8 cellular contexts compared by ENCODE assay signal in genomic region chr6:142845624-142846458, GRCh38.
DNase-seq lines count a peak whose midpoint lies in the region; ATAC-seq and TF ChIP-seq lines count a peak whose summit lies in the region.

No MANE protein-coding gene starts in this region.

- no peak overlapping the region for H2AFZ ChIP-seq in H9 (ENCODE audit: low read length)

- H3K18ac ChIP-seq in H9 (ENCODE audit: insufficient read length, low read depth, low read length) = no peak overlapping the region

- no peak overlapping the region for H2BK20ac ChIP-seq in H9 (ENCODE audit: low read depth, low read length, poor library complexity, severe bottlenecking)

- H3T11ph ChIP-seq in H9 (ENCODE audit: low read length) = no peak overlapping the region

- no CpG with 5 or more reads among the region's 23 CpGs for WGBS in H9 (ENCODE audit: extremely low coverage, insufficient read length, low lambda C conversion rate)

- no peaks in the 10 kb centered on the region for H3K79me2 ChIP-seq in H9 (ENCODE audit: insufficient read depth, low read length)

- no peak for TF ChIP-seq POLR2A in GM18505 (IDR thresholded peaks at IDR 0.05; ENCODE audit: borderline replicate concordance, extremely low read depth, insufficient read depth, insufficient read length)

- H2BK120ac ChIP-seq in H9 (ENCODE audit: low read depth, low read length, poor library complexity, severe bottlenecking) = no peak overlapping the region

- H3K27me3 ChIP-seq in H9 (ENCODE audit: insufficient read depth, low read length) (no peaks in the 10 kb centered on the region), Panc1 (ENCODE audit: control insufficient read depth, insufficient read depth, low read length) (no peaks in the 10 kb centered on the region), cardiac muscle cell (no peaks in the 10 kb centered on the region)

- TF ChIP-seq CTCF in H9 (conservative IDR thresholded peaks at IDR 0.05) (no peak), Panc1 (IDR thresholded peaks at IDR 0.05) (no peak), cardiac muscle cell (IDR thresholded peaks at IDR 0.05; ENCODE audit: low read depth, low read length) (no peak), osteocyte (IDR thresholded peaks at IDR 0.05) (peak; percentile 36)

- H3K27ac Mint-ChIP-seq in H9 (peak overlapping the region in 1 of 3 experiments; percentile 26; a peak in 1 of 7 replicates), osteocyte (ENCODE audit: unreplicated experiment) (peak overlapping the region; percentile 95)

- peak overlapping the region; percentile 33 for H3K4me2 ChIP-seq in H9 (ENCODE audit: insufficient read depth, insufficient read length, low read length)

- H3K14ac ChIP-seq in H9 (ENCODE audit: insufficient read depth, low read length) = peak overlapping the region; percentile 62; the same call in 1 of the 2 replicates

- H3K9me3 ChIP-seq in H9 (ENCODE audit: control insufficient read depth, low read depth, low read length) = no peaks in the 10 kb centered on the region
- no peaks in the 10 kb centered on the region for H3K9me3 ChIP-seq in Panc1 (ENCODE audit: control insufficient read depth, insufficient read depth, low read depth, low read length)
- H3K9me3 ChIP-seq in cardiac muscle cell (ENCODE audit: low read depth) = no peaks in the 10 kb centered on the region

- in situ Hi-C loops in ACHN (cut with HindIII; ENCODE audit: low pct_ligation_motif_present, low pct_unique_long_range_greater_than_20kb, low sequenced_read_pairs) = no loop called here
- in situ Hi-C loops in Panc1 (cut with HindIII; ENCODE audit: low pct_unique_long_range_greater_than_20kb, low sequenced_read_pairs) = no loop called here

- H3K4me1 ChIP-seq in H9 (ENCODE audit: insufficient read depth, low read length) (peaks cover 6% of the 10 kb centered on the region; the same call in 1 of the 2 replicates), Panc1 (ENCODE audit: control insufficient read depth, insufficient read depth, low read length) (peaks cover 53% of the 10 kb centered on the region), cardiac muscle cell (ENCODE audit: low read depth) (peaks cover 37% of the 10 kb centered on the region)

- H3K36me3 Mint-ChIP-seq in H9 (ENCODE audit: insufficient read depth in 1 of 3, low read depth in 3 of 3) (no peaks in the 10 kb centered on the region), osteocyte (ENCODE audit: unreplicated experiment) (peaks cover 3% of the 10 kb centered on the region)

- ATAC-seq in Panc1 (peak; percentile 74), GM18505 (IDR thresholded peaks at IDR 0.05; ENCODE audit: unreplicated experiment) (no peak), HG02885 (IDR thresholded peaks at IDR 0.05; ENCODE audit: poor library complexity, unreplicated experiment) (no peak)

- H2BK12ac ChIP-seq in H9 (ENCODE audit: insufficient read length, low read depth, low read length) = no peak overlapping the region

- H4K20me1 ChIP-seq in H9 (ENCODE audit: control insufficient read depth, insufficient read depth, insufficient read length) = no peaks in the 10 kb centered on the region

- H4K5ac ChIP-seq in H9 (ENCODE audit: insufficient read length, low read depth, low read length) = no peak overlapping the region

- no peak overlapping the region for H3K23ac ChIP-seq in H9 (ENCODE audit: insufficient read length, low read depth, low read length)

- no peaks in the 10 kb centered on the region for H3K9me3 Mint-ChIP-seq in H9
- no peaks in the 10 kb centered on the region for H3K9me3 Mint-ChIP-seq in osteocyte (ENCODE audit: unreplicated experiment)

- H3K4me3 Mint-ChIP-seq in H9 = peak overlapping the region in 1 of 2 experiments; percentile 12; a peak in 2 of 5 replicates
- peak overlapping the region; percentile 73 for H3K4me3 Mint-ChIP-seq in osteocyte (ENCODE audit: unreplicated experiment)

- no peak overlapping the region for H2AK5ac ChIP-seq in H9 (ENCODE audit: insufficient read length, low read length)

- intact Hi-C loops in Panc1 (cut with micrococcal nuclease; ENCODE audit: unreplicated experiment) = loop anchor here (5.0 kb wide), 1 partner anchor 96 kb away; no protein-coding TSS in a partner anchor

- no peak overlapping the region for H2BK5ac ChIP-seq in H9 (ENCODE audit: insufficient read length, low read length)

- DNase-seq in ACHN = peak; percentile 80
- DNase-seq in H9 = peak; percentile 71
- no peak for DNase-seq in Panc1 (ENCODE audit: low read depth, low spot score)
- DNase-seq in amniotic stem cell (lab: John Stamatoyannopoulos, UW) = peak; percentile 39
- DNase-seq in cardiac muscle cell (ENCODE audit: low read depth in 1 of 2, low spot score in 1 of 2) = peak; percentile 94
- peak; percentile 96 for DNase-seq in osteocyte (ENCODE audit: extremely low spot score, unreplicated experiment)

- H3K36me3 ChIP-seq in Panc1 (ENCODE audit: control insufficient read depth, insufficient read depth, low read length) = no peaks in the 10 kb centered on the region; the same call in 1 of the 2 replicates
- no peaks in the 10 kb centered on the region for H3K36me3 ChIP-seq in cardiac muscle cell

- H3K27me3 Mint-ChIP-seq in H9 (ENCODE audit: low read depth) = no peaks in the 10 kb centered on the region
- no peaks in the 10 kb centered on the region for H3K27me3 Mint-ChIP-seq in osteocyte (ENCODE audit: unreplicated experiment)

- no peak overlapping the region for H2BK15ac ChIP-seq in H9 (ENCODE audit: low read depth, low read length)

- no TSS peak for BruUV-seq in Panc1 (replicated peaks; lab: Mats Ljungman, UMichigan)

- H3K27ac ChIP-seq in H9 (ENCODE audit: insufficient read length, low read depth, low read length) = no peak overlapping the region
- peak overlapping the region; percentile 91 for H3K27ac ChIP-seq in Panc1 (ENCODE audit: low read length)
- peak overlapping the region; percentile 85 for H3K27ac ChIP-seq in cardiac muscle cell

- POLR2A ChIA-PET in Panc1 (lab: Charles Lee) = interaction anchor here (0.6 to 0.7 kb wide), 2 partner anchors 32 to 87 kb away, joined by 3 to 4 read pairs; no protein-coding TSS in a partner anchor

- no peak overlapping the region for H3K9ac ChIP-seq in H9 (ENCODE audit: extremely low read depth, insufficient read length, low read length)

- no peak overlapping the region for H3K4ac ChIP-seq in H9 (ENCODE audit: low read depth, low read length)

- H3K23me2 ChIP-seq in H9 (ENCODE audit: insufficient read length, low read depth, low read length, poor library complexity, severe bottlenecking) = no peaks in the 10 kb centered on the region

- H3K4me1 Mint-ChIP-seq in H9 = peaks cover 52 to 57% of the 10 kb centered on the region in 2 experiments
- peaks cover 94% of the 10 kb centered on the region for H3K4me1 Mint-ChIP-seq in osteocyte (ENCODE audit: unreplicated experiment)

- no peak overlapping the region for H4K91ac ChIP-seq in H9 (ENCODE audit: insufficient read length, low read depth, low read length)

- CTCF ChIA-PET in Panc1 (lab: Charles Lee) = interaction anchor here (0.7 kb wide), 1 partner anchor 37 kb away, joined by 3 read pairs; no protein-coding TSS in a partner anchor

- no peak overlapping the region for H4K8ac ChIP-seq in H9 (replicated peaks; ENCODE audit: insufficient read length, low read depth, low read length)

- H3K4me3 ChIP-seq in Panc1 (ENCODE audit: low read depth in 2 of 2, low read length in 2 of 2) (peak overlapping the region; percentile 35 to 53), cardiac muscle cell (no peak overlapping the region)

- H3K56ac ChIP-seq in H9 (ENCODE audit: insufficient read length, low read depth, low read length) = no peak overlapping the region

- peaks cover 2% of the 10 kb centered on the region for H3K79me1 ChIP-seq in H9 (ENCODE audit: insufficient read depth, low read depth, low read length, poor library complexity, severe bottlenecking)
